In the genomic region with DNA sequence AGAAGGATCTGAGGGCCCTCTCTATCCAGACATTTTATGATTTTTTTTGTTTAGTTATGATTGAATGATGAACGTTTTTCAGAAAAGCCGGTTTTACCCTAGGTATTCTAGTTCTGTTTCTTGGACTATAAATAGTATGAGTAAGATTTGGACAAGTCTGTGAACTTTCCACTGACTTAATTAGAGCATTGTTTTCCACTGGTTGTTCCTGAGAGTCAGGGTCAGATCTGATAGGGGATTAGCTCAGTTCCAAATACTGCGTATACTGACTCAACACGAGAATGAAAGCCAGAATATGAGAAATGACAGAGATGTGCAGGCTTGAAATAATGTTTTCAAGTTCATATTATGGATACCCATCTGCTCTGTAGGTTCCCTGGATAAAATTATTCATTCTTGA, we compare ENCODE assay signal across 1 cellular context.
TF ChIP-seq lines count a peak whose summit lies in the region.

No MANE protein-coding gene starts in this region.

TF ChIP-seq in SK-N-SH treated with all-trans-retinoic acid at 6 μM for 48 hours, 23 proteins besides CTCF, POLR2A, EP300 and RAD21 (continued from another document):
- TF ChIP-seq, protein P1, sequence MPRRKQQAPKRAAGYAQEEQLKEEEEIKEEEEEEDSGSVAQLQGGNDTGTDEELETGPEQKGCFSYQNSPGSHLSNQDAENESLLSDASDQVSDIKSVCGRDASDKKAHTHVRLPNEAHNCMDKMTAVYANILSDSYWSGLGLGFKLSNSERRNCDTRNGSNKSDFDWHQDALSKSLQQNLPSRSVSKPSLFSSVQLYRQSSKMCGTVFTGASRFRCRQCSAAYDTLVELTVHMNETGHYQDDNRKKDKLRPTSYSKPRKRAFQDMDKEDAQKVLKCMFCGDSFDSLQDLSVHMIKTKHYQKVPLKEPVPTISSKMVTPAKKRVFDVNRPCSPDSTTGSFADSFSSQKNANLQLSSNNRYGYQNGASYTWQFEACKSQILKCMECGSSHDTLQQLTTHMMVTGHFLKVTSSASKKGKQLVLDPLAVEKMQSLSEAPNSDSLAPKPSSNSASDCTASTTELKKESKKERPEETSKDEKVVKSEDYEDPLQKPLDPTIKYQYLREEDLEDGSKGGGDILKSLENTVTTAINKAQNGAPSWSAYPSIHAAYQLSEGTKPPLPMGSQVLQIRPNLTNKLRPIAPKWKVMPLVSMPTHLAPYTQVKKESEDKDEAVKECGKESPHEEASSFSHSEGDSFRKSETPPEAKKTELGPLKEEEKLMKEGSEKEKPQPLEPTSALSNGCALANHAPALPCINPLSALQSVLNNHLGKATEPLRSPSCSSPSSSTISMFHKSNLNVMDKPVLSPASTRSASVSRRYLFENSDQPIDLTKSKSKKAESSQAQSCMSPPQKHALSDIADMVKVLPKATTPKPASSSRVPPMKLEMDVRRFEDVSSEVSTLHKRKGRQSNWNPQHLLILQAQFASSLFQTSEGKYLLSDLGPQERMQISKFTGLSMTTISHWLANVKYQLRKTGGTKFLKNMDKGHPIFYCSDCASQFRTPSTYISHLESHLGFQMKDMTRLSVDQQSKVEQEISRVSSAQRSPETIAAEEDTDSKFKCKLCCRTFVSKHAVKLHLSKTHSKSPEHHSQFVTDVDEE (CRISPR knock-in tag; IDR thresholded peaks at IDR 0.05), result no peak
